ENCODE assay signal across 10 cellular contexts in genomic region chr11:11813288-11813962, GRCh38. TPM values are rescaled to one million over a fixed set of nuclear protein-coding genes. Genes with fewer than 3 reads are reported as not detected.
DNase-seq lines count a peak whose midpoint lies in the region; ATAC-seq and TF ChIP-seq lines count a peak whose summit lies in the region.
"Had no signal": no experiment of that assay in that cellular context is flagged by ENCODE, and none has a peak within 500 bp of the region (broad histone marks: within the 10 kb centered on the region; RNA-seq: fewer than 3 reads in every experiment).

No MANE protein-coding gene starts in this region.

- peaks cover 2% of the 10 kb centered on the region for H3K4me1 Mint-ChIP-seq in T-helper 17 cell
- H3K4me1 Mint-ChIP-seq: activated B cell treated with CpG ODN at 0.5 μM for 24 hours had no signal

- intact Hi-C loops in Panc1 (cut with micrococcal nuclease; ENCODE audit: unreplicated experiment): no loop called here

- POLR2A ChIA-PET in Panc1 (lab: Charles Lee): interaction anchor here (0.6 kb wide), 1 partner anchor 15 kb away, joined by 3 read pairs; no protein-coding TSS in a partner anchor

- no peak overlapping the region for H3K27ac ChIP-seq in Panc1 (ENCODE audit: low read length)

- H3K27ac Mint-ChIP-seq in T-helper 17 cell: no peak overlapping the region
- H3K27ac Mint-ChIP-seq: activated B cell treated with CpG ODN at 0.5 μM for 24 hours had no signal

- BruUV-seq in Panc1 (replicated peaks; lab: Mats Ljungman, UMichigan): no TSS peak

- DNase-seq in AG09319 (ENCODE audit: extremely low read depth, low read depth) (peak; percentile 76), Panc1 (ENCODE audit: low read depth, low spot score) (peak; percentile 48), fibroblast of gingiva (ENCODE audit: low read depth) (peak; percentile 91), myocyte (ENCODE audit: low read depth) (peak; percentile 79), T-helper 17 cell (no peak)
- DNase-seq: activated B cell treated with CpG ODN at 0.5 μM for 24 hours, NCI-H510A had no signal

- CTCF ChIA-PET in Panc1 (lab: Charles Lee): interaction anchor here (0.5 kb wide), 1 partner anchor 887 kb away, joined by 3 read pairs; no protein-coding TSS in a partner anchor

- H3K9me3 ChIP-seq in Panc1 (ENCODE audit: control insufficient read depth, insufficient read depth, low read depth, low read length): no peaks in the 10 kb centered on the region
- H3K9me3 ChIP-seq in T-helper 17 cell (ENCODE audit: control insufficient read depth, low read length, poor library complexity, severe bottlenecking): no peaks in the 10 kb centered on the region

- ATAC-seq in Panc1 (peak; percentile 80), T-helper 17 cell (no peak), GM21390 (IDR thresholded peaks at IDR 0.05; ENCODE audit: unreplicated experiment) (no peak), GM21515 (IDR thresholded peaks at IDR 0.05; ENCODE audit: unreplicated experiment) (no peak), GM21717 (IDR thresholded peaks at IDR 0.05; ENCODE audit: unreplicated experiment) (no peak)

- H3K27me3 Mint-ChIP-seq in T-helper 17 cell: peaks cover 30% of the 10 kb centered on the region

- in situ Hi-C loops in Panc1 (cut with HindIII; ENCODE audit: low pct_unique_long_range_greater_than_20kb, low sequenced_read_pairs): no loop called here

- no peak overlapping the region for H3K4me3 Mint-ChIP-seq in T-helper 17 cell
- H3K4me3 Mint-ChIP-seq: activated B cell treated with CpG ODN at 0.5 μM for 24 hours had no signal

- H3K36me3 ChIP-seq in Panc1 (ENCODE audit: control insufficient read depth, insufficient read depth, low read length): no peaks in the 10 kb centered on the region

- no peaks in the 10 kb centered on the region for H3K4me1 ChIP-seq in Panc1 (ENCODE audit: control insufficient read depth, insufficient read depth, low read length)

- TF ChIP-seq CTCF in AG09319 (IDR thresholded peaks at IDR 0.05; ENCODE audit: low read depth, low read length) (no peak), Panc1 (IDR thresholded peaks at IDR 0.05) (no peak)

- H3K36me3 Mint-ChIP-seq in T-helper 17 cell (ENCODE audit: low read depth): no peaks in the 10 kb centered on the region

- no peak overlapping the region for H3K4me3 ChIP-seq in Panc1 (ENCODE audit: low read depth in 2 of 2, low read length in 2 of 2)

- no peaks in the 10 kb centered on the region for H3K27me3 ChIP-seq in Panc1 (ENCODE audit: control insufficient read depth, insufficient read depth, low read length)

RNA-seq across cellular contexts. Expression of gene USP47, which starts 28.3 kb away (rescaled TPM):
- 39.2 TPM for total RNA-seq in Panc1 (2021; ENCODE audit: unreplicated experiment)
- 20.3 TPM for polyA plus RNA-seq in Panc1 (2012; ENCODE audit: insufficient read length)
- total RNA-seq in myocyte: 67.1 and 75.4 TPM in 2 replicates
- 19.0 TPM for polyA plus RNA-seq in myocyte (2012)
- total RNA-seq in T-helper 17 cell: 10 to 100 TPM; 71.5 to 82.3 TPM

Comparison
In these comparisons a context has a peak if more than half of its experiments do, and no peak if none do; other contexts are left out.
1. DNase-seq: peak in AG09319 (single experiment), Panc1 (single experiment), fibroblast of gingiva (single experiment) and myocyte (single experiment); none in T-helper 17 cell (0 of 3).